In genomic region chr9:130780865-130781504, GRCh38 we compare ENCODE assay signal across 11 cellular contexts. TPM values are rescaled to one million over a fixed set of nuclear protein-coding genes. Genes with fewer than 3 reads are reported as not detected.
DNase-seq lines count a peak whose midpoint lies in the region; ATAC-seq and TF ChIP-seq lines count a peak whose summit lies in the region.
"Had no signal": no experiment of that assay in that cellular context is flagged by ENCODE, and none has a peak within 500 bp of the region (broad histone marks: within the 10 kb centered on the region; RNA-seq: fewer than 3 reads in every experiment).

No MANE protein-coding gene starts in this region.

- peak overlapping the region; percentile 75 for H3K4me3 ChIP-seq in SK-N-MC
- H3K4me3 ChIP-seq in fibroblast of the aortic adventitia (ENCODE audit: low read depth, low read length): peak overlapping the region; percentile 64

- peak; percentile 95 for ATAC-seq in sciatic nerve
- no peak for ATAC-seq in GM19455 (IDR thresholded peaks at IDR 0.05; ENCODE audit: unreplicated experiment)
- ATAC-seq: naive thymus-derived CD4-positive, alpha-beta T cell; Panc1 had no signal

- H3K27ac ChIP-seq in SK-N-MC: peak overlapping the region; percentile 94

- intact Hi-C loops in sciatic nerve (cut with DNase I): no loop called here

- H3K9me3 ChIP-seq in SK-N-MC (ENCODE audit: low read depth, low read length): no peaks in the 10 kb centered on the region

- H3K36me3 ChIP-seq in SK-N-MC (ENCODE audit: insufficient read depth, low read length): no peaks in the 10 kb centered on the region

- TF ChIP-seq CTCF in fibroblast of the aortic adventitia (IDR thresholded peaks at IDR 0.05; ENCODE audit: insufficient read depth, low read length): no peak

- DNase-seq in Daoy (ENCODE audit: low read depth) (peak; percentile 94), SK-N-MC (ENCODE audit: low read depth, low spot score) (peak; percentile 94), fibroblast of the aortic adventitia (ENCODE audit: low read depth) (peak; percentile 100), sciatic nerve (ENCODE audit: low spot score) (peak; percentile 75), C1 segment of cervical spinal cord (lab: John Stamatoyannopoulos, UW) (no peak), mesenteric fat pad (ENCODE audit: low spot score) (no peak)
- no peak for DNase-seq in effector CD4-positive, alpha-beta T cell
- DNase-seq: activated naive CD4-positive, alpha-beta T cell treated with anti-CD3 and anti-CD28 coated beads for 36 hours; naive thymus-derived CD4-positive, alpha-beta T cell had no signal

- peak overlapping the region; percentile 68 for H3K9ac ChIP-seq in SK-N-MC (ENCODE audit: insufficient read length)

RNA-seq across cellular contexts. Expression of gene ABL1, which starts 54.1 kb away (rescaled TPM):
- total RNA-seq in Daoy (2014; rRNA removed; shearing (Covaris generic)): 26.5 and 27.9 TPM in 2 replicates
- total RNA-seq in fibroblast of the aortic adventitia (ENCODE audit: low replicate concordance) (55.5 and 73.3 TPM in 2 replicates), sciatic nerve (85.8 TPM), mesenteric fat pad (92.4 TPM)

Comparison
In these comparisons a context has a peak if more than half of its experiments do, and no peak if none do; other contexts are left out.
1. DNase-seq: peak in Daoy (single experiment), SK-N-MC (single experiment), fibroblast of the aortic adventitia (single experiment) and sciatic nerve (single experiment); none in C1 segment of cervical spinal cord (0 of 14), mesenteric fat pad (single experiment) and effector CD4-positive, alpha-beta T cell (single experiment).